8 cellular contexts compared by ENCODE assay signal in genomic region chr10:77873558-77874380, GRCh38. TPM values are rescaled to one million over a fixed set of nuclear protein-coding genes. Genes with fewer than 3 reads are reported as not detected.
A peak's percentile ranks its signal among the peaks of the same experiment; 100 is the strongest.
DNase-seq lines count a peak whose midpoint lies in the region; ATAC-seq lines count a peak whose summit lies in the region.

No MANE protein-coding gene starts in this region.

- no peaks in the 10 kb centered on the region for H3K27me3 Mint-ChIP-seq in activated CD4-positive, alpha-beta T cell treated with anti-CD3 and anti-CD28 coated beads, Interleukin-2, amount 10 ng/mL, durations not matched to agents 24 days and 14 days

- H3K4me1 Mint-ChIP-seq in activated CD4-positive, alpha-beta T cell treated with anti-CD3 and anti-CD28 coated beads, Interleukin-2, amount 10 ng/mL, durations not matched to agents 24 days and 14 days, result peaks cover 13% of the 10 kb centered on the region

- H3K27ac Mint-ChIP-seq in activated CD4-positive, alpha-beta T cell treated with anti-CD3 and anti-CD28 coated beads, Interleukin-2, amount 10 ng/mL, durations not matched to agents 24 days and 14 days, result peak overlapping the region; percentile 71

- no peaks in the 10 kb centered on the region for H3K36me3 Mint-ChIP-seq in activated CD4-positive, alpha-beta T cell treated with anti-CD3 and anti-CD28 coated beads, Interleukin-2, amount 10 ng/mL, durations not matched to agents 24 days and 14 days (ENCODE audit: low read depth)

- no peaks in the 10 kb centered on the region for H3K9me3 Mint-ChIP-seq in activated CD4-positive, alpha-beta T cell treated with anti-CD3 and anti-CD28 coated beads, Interleukin-2, amount 10 ng/mL, durations not matched to agents 24 days and 14 days

- H3K4me3 Mint-ChIP-seq in activated CD4-positive, alpha-beta T cell treated with anti-CD3 and anti-CD28 coated beads, Interleukin-2, amount 10 ng/mL, durations not matched to agents 24 days and 14 days, result peak overlapping the region; percentile 35

- intact Hi-C loops in activated CD4-positive, alpha-beta T cell treated with anti-CD3 and anti-CD28 coated beads, Interleukin-2, amount 10 ng/mL, durations not matched to agents 24 days and 14 days (cut with micrococcal nuclease), result no loop called here

- DNase-seq in activated CD4-positive, alpha-beta T cell treated with anti-CD3 and anti-CD28 coated beads, Interleukin-2, amount 10 ng/mL, durations not matched to agents 24 days and 14 days, result peak; percentile 74
- DNase-seq in activated CD4-positive, alpha-beta T cell treated with anti-CD3 and anti-CD28 coated beads, Interleukin-2, amount 50 U/mL, for 1 hour, result no peak
- DNase-seq in NCI-H2029 (lab: John Stamatoyannopoulos, UW) (peak; percentile 80), activated gamma-delta T cell treated with Interleukin-2 at 50 U/mL for 16 hours (peak; percentile 59), iPS-NIHi7 (ENCODE audit: extremely low spot score) (peak; percentile 46), MV-4-11 (lab: John Stamatoyannopoulos, UW) (no peak)
- DNase-seq in stimulated activated CD8-positive, alpha-beta memory T cell treated with anti-CD3 and anti-CD28 coated beads, Interleukin-15, amount 100 ng/mL, for 4 hours (ENCODE audit: low read depth in 2 of 2), result peak; percentile 21 to 24

- ATAC-seq in HG02759 (IDR thresholded peaks at IDR 0.05; ENCODE audit: unreplicated experiment), result peak; percentile 81

RNA-seq across cellular contexts. Expression of gene DLG5, which starts 52.8 kb away (rescaled TPM):
- 5.2 and 5.4 TPM in 2 replicates for total RNA-seq in activated CD4-positive, alpha-beta T cell treated with anti-CD3 and anti-CD28 coated beads, Interleukin-2, amount 10 ng/mL, durations not matched to agents 24 days and 14 days

Comparison
In these comparisons a context has a peak if more than half of its experiments do, and no peak if none do; other contexts are left out.
1. DNase-seq: peak in activated CD4-positive, alpha-beta T cell treated with anti-CD3 and anti-CD28 coated beads, Interleukin-2, amount 10 ng/mL, durations not matched to agents 24 days and 14 days (single experiment), NCI-H2029 (single experiment), activated gamma-delta T cell treated with Interleukin-2 at 50 U/mL for 16 hours (single experiment), iPS-NIHi7 (single experiment) and stimulated activated CD8-positive, alpha-beta memory T cell treated with anti-CD3 and anti-CD28 coated beads, Interleukin-15, amount 100 ng/mL, for 4 hours (2 of 2); none in activated CD4-positive, alpha-beta T cell treated with anti-CD3 and anti-CD28 coated beads, Interleukin-2, amount 50 U/mL, for 1 hour (single experiment) and MV-4-11 (single experiment).